1 cellular context compared by ENCODE assay signal in the genomic region with DNA sequence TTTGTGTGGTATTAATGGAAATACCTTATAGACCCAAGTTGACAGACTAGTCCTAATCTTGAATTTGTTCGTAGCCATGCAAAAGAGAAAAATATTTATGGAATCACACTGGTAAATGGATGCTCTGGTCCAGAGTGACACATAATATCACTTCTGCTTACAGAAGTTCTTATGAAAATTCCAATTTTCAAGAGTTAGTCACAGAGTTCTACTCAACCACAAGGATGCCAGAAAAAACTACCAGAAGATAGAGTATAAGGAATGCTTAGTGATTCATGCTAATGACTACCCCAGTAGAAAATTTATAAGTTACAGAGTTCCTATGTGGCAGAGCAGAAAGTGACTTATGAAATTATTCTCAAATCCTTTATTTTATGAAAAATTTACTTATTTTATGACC.
TF ChIP-seq lines count a peak whose summit lies in the region.

No MANE protein-coding gene starts in this region.

TF ChIP-seq in HepG2, 621 proteins besides CTCF, POLR2A, EP300 and RAD21 (continued from another document):
- TF ChIP-seq SMAD9 (CRISPR knock-in tag; IDR thresholded peaks at IDR 0.05) = no peak
TF ChIP-seq in HepG2: peak in this region for 0.
